ENCODE assay signal across 24 cellular contexts in genomic region chr5:119708076-119708790, GRCh38.
DNase-seq lines count a peak whose midpoint lies in the region; ATAC-seq and TF ChIP-seq lines count a peak whose summit lies in the region.
"Had no signal": no experiment of that assay in that cellular context is flagged by ENCODE, and none has a peak within 500 bp of the region (broad histone marks: within the 10 kb centered on the region; RNA-seq: fewer than 3 reads in every experiment).

No MANE protein-coding gene starts in this region.

- H3K4me3 ChIP-seq in spleen = no peak overlapping the region
- H3K4me3 ChIP-seq: cardiac muscle cell, coronary artery, GM23338, hepatocyte, K562, MG63, right lobe of liver had no signal

- TF ChIP-seq POLR2A in spleen (IDR thresholded peaks at IDR 0.05) = no peak

- H3K9me3 ChIP-seq in spleen = peaks cover 0 to 9% (median 3%) of the 10 kb centered on the region in 8 donors
- H3K9me3 ChIP-seq: MG63, neutrophil, right lobe of liver, SK-N-SH had no signal

- intact Hi-C loops in spleen (cut with DNase I; ENCODE audit: low total_unique reads) = no loop called here

- ATAC-seq in GM18868 (IDR thresholded peaks at IDR 0.05; ENCODE audit: unreplicated experiment) = peak; percentile 59
- peak; percentile 61 for ATAC-seq in HG02759 (IDR thresholded peaks at IDR 0.05; ENCODE audit: unreplicated experiment)
- no peak for ATAC-seq in GM19328 (IDR thresholded peaks at IDR 0.05; ENCODE audit: unreplicated experiment)
- ATAC-seq: GM23338, K562 had no signal

- H3K27me3 Mint-ChIP-seq in chondrocyte (ENCODE audit: low read depth) (peaks cover 3% of the 10 kb centered on the region), HFFc6 (ENCODE audit: insufficient read depth) (no peaks in the 10 kb centered on the region)
- H3K27me3 Mint-ChIP-seq in T-helper 2 cell treated with Interferon-gamma antibody and Interleukin-4, amounts not matched to agents 5 μg/mL and 100 μg/mL, for 36 hours (ENCODE audit: low read depth) = no peaks in the 10 kb centered on the region

- no peaks in the 10 kb centered on the region for H3K27me3 ChIP-seq in spleen (replicated peaks in 1 of 7)
- H3K27me3 ChIP-seq: cardiac muscle cell, hepatocyte, MG63, neutrophil, right lobe of liver had no signal

- H3K4me3 Mint-ChIP-seq in chondrocyte (ENCODE audit: unreplicated experiment) (no peak overlapping the region), HFFc6 (no peak overlapping the region)
- no peak overlapping the region for H3K4me3 Mint-ChIP-seq in T-helper 2 cell treated with Interferon-gamma antibody and Interleukin-4, amounts not matched to agents 5 μg/mL and 100 μg/mL, for 36 hours
- H3K4me3 Mint-ChIP-seq: activated naive CD8-positive, alpha-beta T cell; GM23338; T-helper 1 cell treated with Interleukin-12 subunit alpha and Interleukin-12 subunit beta and Interleukin-4 antibody, amounts not matched to agents 30 μg/mL and 1 μg/mL, for 36 hours had no signal

- H3K36me3 Mint-ChIP-seq in chondrocyte (ENCODE audit: low read depth) = no peaks in the 10 kb centered on the region
- no peaks in the 10 kb centered on the region for H3K36me3 Mint-ChIP-seq in T-helper 2 cell treated with Interferon-gamma antibody and Interleukin-4, amounts not matched to agents 5 μg/mL and 100 μg/mL, for 36 hours (ENCODE audit: low read depth)
- 0 out of 2 replicates have a peak, but pooled peaks cover 7% of the 10 kb centered on the region for H3K36me3 Mint-ChIP-seq in HFFc6 (ENCODE audit: low read depth)

- H3K36me3 ChIP-seq in spleen = no peaks in the 10 kb centered on the region
- H3K36me3 ChIP-seq: cardiac muscle cell, MG63, neutrophil, right lobe of liver had no signal

- no peaks in the 10 kb centered on the region for H3K4me1 ChIP-seq in spleen
- H3K4me1 ChIP-seq: right lobe of liver had no signal

- no peak for TF ChIP-seq CTCF in chondrocyte (IDR thresholded peaks at IDR 0.05)
- no peak for TF ChIP-seq CTCF in spleen (IDR thresholded peaks at IDR 0.05 in 8 of 11, conservative IDR thresholded peaks at IDR 0.05 in 3 of 11)
- no peak for TF ChIP-seq CTCF in HFFc6 (IDR thresholded peaks at IDR 0.05)

- DNase-seq in chondrocyte (ENCODE audit: low spot score) (peak; percentile 52), spleen (peak; percentile 48), HFFc6 (no peak)
- no peak for DNase-seq in T-helper 2 cell treated with Interferon-gamma antibody and Interleukin-4, amounts not matched to agents 5 μg/mL and 100 μg/mL, for 36 hours (ENCODE audit: low spot score)
- DNase-seq: activated T-cell treated with anti-CD3 and anti-CD28 coated beads for 4 hours; anterior cingulate cortex; DMS53; MG63; NCI-H146; right lobe of liver; SK-N-SH; stimulated activated CD4-positive, alpha-beta T cell treated with anti-CD3 and anti-CD28 coated beads, Interleukin-4, amount 100 ng/mL, for 24 hours; stimulated activated naive CD4-positive, alpha-beta T cell treated with Interleukin-2 at 50 U/mL for 16 hours had no signal

- 40 to 84% (median 75%) methylated on average over 1 to 2 of the region's 2 CpGs for WGBS in spleen, 5 donors

- H3K27ac Mint-ChIP-seq in chondrocyte (ENCODE audit: unreplicated experiment) (no peak overlapping the region), HFFc6 (no peak overlapping the region)
- H3K27ac Mint-ChIP-seq in T-helper 2 cell treated with Interferon-gamma antibody and Interleukin-4, amounts not matched to agents 5 μg/mL and 100 μg/mL, for 36 hours = no peak overlapping the region
- H3K27ac Mint-ChIP-seq: activated naive CD8-positive, alpha-beta T cell; GM23338; T-helper 1 cell treated with Interleukin-12 subunit alpha and Interleukin-12 subunit beta and Interleukin-4 antibody, amounts not matched to agents 30 μg/mL and 1 μg/mL, for 36 hours had no signal

- no peaks in the 10 kb centered on the region for H3K4me1 Mint-ChIP-seq in chondrocyte (ENCODE audit: low read depth)
- H3K4me1 Mint-ChIP-seq in T-helper 2 cell treated with Interferon-gamma antibody and Interleukin-4, amounts not matched to agents 5 μg/mL and 100 μg/mL, for 36 hours (ENCODE audit: low read depth) = no peaks in the 10 kb centered on the region
- no peaks in the 10 kb centered on the region for H3K4me1 Mint-ChIP-seq in HFFc6 (ENCODE audit: low read depth)

- no peak overlapping the region for H3K27ac ChIP-seq in spleen
- H3K27ac ChIP-seq: cardiac muscle cell, coronary artery, hepatocyte, neutrophil, right lobe of liver had no signal

- H3K9me3 Mint-ChIP-seq in chondrocyte (ENCODE audit: low read depth) (peaks cover 8% of the 10 kb centered on the region), HFFc6 (peaks cover 39% of the 10 kb centered on the region)
- no peaks in the 10 kb centered on the region for H3K9me3 Mint-ChIP-seq in T-helper 2 cell treated with Interferon-gamma antibody and Interleukin-4, amounts not matched to agents 5 μg/mL and 100 μg/mL, for 36 hours
- H3K9me3 Mint-ChIP-seq: GM23338; T-helper 1 cell treated with Interleukin-12 subunit alpha and Interleukin-12 subunit beta and Interleukin-4 antibody, amounts not matched to agents 30 μg/mL and 1 μg/mL, for 36 hours had no signal

Comparison
In these comparisons a context has a peak if more than half of its experiments do, and no peak if none do; other contexts are left out.
1. DNase-seq: peak in chondrocyte (single experiment) and spleen (single experiment); none in T-helper 2 cell treated with Interferon-gamma antibody and Interleukin-4, amounts not matched to agents 5 μg/mL and 100 μg/mL, for 36 hours (single experiment) and HFFc6 (single experiment).